Comparison of ENCODE assay signal across 21 cellular contexts in the genomic region with DNA sequence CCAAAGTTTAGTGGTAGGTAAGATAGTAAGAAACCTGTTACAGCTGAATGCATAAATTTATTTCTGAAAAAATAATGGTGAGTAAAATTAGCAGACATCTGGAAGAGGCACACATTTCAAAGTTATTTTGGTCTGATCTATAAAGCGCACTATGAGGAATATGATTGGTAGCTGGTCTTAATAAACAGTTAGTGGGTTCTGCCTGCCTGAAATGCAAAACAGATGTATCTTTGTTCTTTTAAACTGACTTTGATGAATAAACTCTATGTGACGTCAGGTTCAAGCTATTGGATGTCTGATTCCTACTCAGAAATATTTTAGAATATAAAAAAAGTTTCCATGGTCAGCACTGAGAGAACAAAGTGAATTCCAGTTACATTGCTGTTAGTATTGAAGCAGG.
DNase-seq lines count a peak whose midpoint lies in the region; TF ChIP-seq lines count a peak whose summit lies in the region.
"Had no signal": no experiment of that assay in that cellular context is flagged by ENCODE, and none has a peak within 500 bp of the region (broad histone marks: within the 10 kb centered on the region; RNA-seq: fewer than 3 reads in every experiment).

No MANE protein-coding gene starts in this region.

- H3K27me3 Mint-ChIP-seq in mesothelial cell of epicardium (ENCODE audit: low read depth), result no peaks in the 10 kb centered on the region

- DNase-seq in AG09309 (ENCODE audit: low read depth), result peak; percentile 84
- DNase-seq in HS-5 (ENCODE audit: low read depth), result peak; percentile 53
- DNase-seq in dedifferentiated amniotic fluid mesenchymal stem cell (ENCODE audit: extremely low spot score), result peak; percentile 92
- no peak for DNase-seq in mesothelial cell of epicardium (ENCODE audit: low spot score in 2 of 2, unreplicated experiment in 2 of 2)
- no peak for DNase-seq in HuH-7 (ENCODE audit: low spot score)
- DNase-seq in DMS 273 treated with DMSO at 0.1 percent for 48 hours (lab: John Stamatoyannopoulos, UW), result no peak
- no peak for DNase-seq in NCI-H128 (lab: John Stamatoyannopoulos, UW; ENCODE audit: unreplicated experiment)
- DNase-seq in cerebellar nuclear complex (lab: John Stamatoyannopoulos, UW), result no peak
- DNase-seq: activated CD4-positive, alpha-beta T cell treated with anti-CD3 and anti-CD28 coated beads for 4 hours; activated naive CD4-positive, alpha-beta T cell treated with anti-CD3 and anti-CD28 coated beads, Interleukin-2, amount 10 ng/mL, durations not matched to agents 7 days and 5 days; caudate nucleus; COR-L47; effector memory CD4-positive, alpha-beta T cell; GF-D8; glutamatergic neuron; NCI-H187 treated with DMSO at 0.1 percent for 48 hours; NCI-H510A; SHP77; stomach had no signal

- no peak for TF ChIP-seq CTCF in AG09309 (IDR thresholded peaks at IDR 0.05; ENCODE audit: control insufficient read depth, insufficient read depth, low read depth, low read length, missing control alignments)
- no peak for TF ChIP-seq CTCF in mesothelial cell of epicardium (IDR thresholded peaks at IDR 0.05; ENCODE audit: unreplicated experiment)

- H3K27ac Mint-ChIP-seq in mesothelial cell of epicardium, result peak overlapping the region; percentile 29
- H3K27ac Mint-ChIP-seq: activated naive CD4-positive, alpha-beta T cell treated with anti-CD3 and anti-CD28 coated beads, Interleukin-2, amount 10 ng/mL, durations not matched to agents 7 days and 5 days; natural killer cell treated with Interleukin-12 subunit alpha and Interleukin-12 subunit beta and Interleukin-15 and Interleukin-18, amount 100 ng/mL, for 72 hours had no signal

- H3K4me3 ChIP-seq in AG09309 (ENCODE audit: control insufficient read depth, low read depth, low read length), result no peak overlapping the region
- H3K4me3 ChIP-seq: HAP-1 had no signal

- no peaks in the 10 kb centered on the region for H3K36me3 Mint-ChIP-seq in mesothelial cell of epicardium
- H3K36me3 Mint-ChIP-seq: activated naive CD4-positive, alpha-beta T cell treated with anti-CD3 and anti-CD28 coated beads, Interleukin-2, amount 10 ng/mL, durations not matched to agents 7 days and 5 days; natural killer cell treated with Interleukin-12 subunit alpha and Interleukin-12 subunit beta and Interleukin-15 and Interleukin-18, amount 100 ng/mL, for 72 hours had no signal

- H3K9me3 Mint-ChIP-seq in mesothelial cell of epicardium, result no peaks in the 10 kb centered on the region
- H3K9me3 Mint-ChIP-seq: activated naive CD4-positive, alpha-beta T cell treated with anti-CD3 and anti-CD28 coated beads, Interleukin-2, amount 10 ng/mL, durations not matched to agents 7 days and 5 days; natural killer cell treated with Interleukin-12 subunit alpha and Interleukin-12 subunit beta and Interleukin-15 and Interleukin-18, amount 100 ng/mL, for 72 hours had no signal

- no peak overlapping the region for H3K4me3 Mint-ChIP-seq in mesothelial cell of epicardium
- H3K4me3 Mint-ChIP-seq: activated naive CD4-positive, alpha-beta T cell treated with anti-CD3 and anti-CD28 coated beads, Interleukin-2, amount 10 ng/mL, durations not matched to agents 7 days and 5 days; natural killer cell treated with Interleukin-12 subunit alpha and Interleukin-12 subunit beta and Interleukin-15 and Interleukin-18, amount 100 ng/mL, for 72 hours had no signal

- H3K4me1 Mint-ChIP-seq in mesothelial cell of epicardium, result peaks cover 38% of the 10 kb centered on the region
- H3K4me1 Mint-ChIP-seq: activated naive CD4-positive, alpha-beta T cell treated with anti-CD3 and anti-CD28 coated beads, Interleukin-2, amount 10 ng/mL, durations not matched to agents 7 days and 5 days had no signal

Comparison
In these comparisons a context has a peak if more than half of its experiments do, and no peak if none do; other contexts are left out.
1. DNase-seq: peak in AG09309 (single experiment), HS-5 (single experiment) and dedifferentiated amniotic fluid mesenchymal stem cell (single experiment); none in mesothelial cell of epicardium (0 of 2), HuH-7 (single experiment), DMS 273 treated with DMSO at 0.1 percent for 48 hours (single experiment), NCI-H128 (single experiment) and cerebellar nuclear complex (0 of 2).